ENCODE assay signal across 1 cellular context in the genomic region with DNA sequence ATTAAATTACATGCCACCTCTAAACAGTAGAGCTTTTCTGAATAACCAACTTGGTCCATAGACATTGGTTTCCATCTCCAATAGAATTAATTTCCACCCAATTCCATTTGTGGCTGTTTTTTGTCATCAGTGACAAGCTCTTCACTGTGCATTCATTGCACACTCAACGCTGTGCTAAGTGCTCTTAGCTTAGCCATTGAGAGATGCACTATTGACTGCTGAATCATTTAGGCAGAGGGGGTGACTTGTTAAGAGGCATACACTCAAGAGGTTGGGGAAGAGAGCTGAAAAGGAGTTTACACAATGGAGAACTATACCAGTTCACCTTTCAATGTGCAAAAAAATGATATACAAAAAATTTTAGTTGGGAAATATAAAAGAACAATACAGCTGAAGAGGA.
TF ChIP-seq lines count a peak whose summit lies in the region.

No MANE protein-coding gene starts in this region.

TF ChIP-seq in IMR-90, 13 proteins besides CTCF, POLR2A, EP300 and RAD21:
- TF ChIP-seq RCOR1 (IDR thresholded peaks at IDR 0.05; ENCODE audit: insufficient replicate concordance, low read length), result no peak
- no peak for TF ChIP-seq MAFK (IDR thresholded peaks at IDR 0.05; ENCODE audit: low read depth, low read length)
- TF ChIP-seq, protein P1, sequence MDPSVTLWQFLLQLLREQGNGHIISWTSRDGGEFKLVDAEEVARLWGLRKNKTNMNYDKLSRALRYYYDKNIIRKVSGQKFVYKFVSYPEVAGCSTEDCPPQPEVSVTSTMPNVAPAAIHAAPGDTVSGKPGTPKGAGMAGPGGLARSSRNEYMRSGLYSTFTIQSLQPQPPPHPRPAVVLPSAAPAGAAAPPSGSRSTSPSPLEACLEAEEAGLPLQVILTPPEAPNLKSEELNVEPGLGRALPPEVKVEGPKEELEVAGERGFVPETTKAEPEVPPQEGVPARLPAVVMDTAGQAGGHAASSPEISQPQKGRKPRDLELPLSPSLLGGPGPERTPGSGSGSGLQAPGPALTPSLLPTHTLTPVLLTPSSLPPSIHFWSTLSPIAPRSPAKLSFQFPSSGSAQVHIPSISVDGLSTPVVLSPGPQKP (IDR thresholded peaks at IDR 0.05; ENCODE audit: borderline replicate concordance, low read depth, low read length), result no peak
- no peak for TF ChIP-seq FOS (IDR thresholded peaks at IDR 0.05; ENCODE audit: low read depth, low read length)
- TF ChIP-seq CEBPB (IDR thresholded peaks at IDR 0.05; ENCODE audit: low read depth, low read length), result no peak
- no peak for TF ChIP-seq SMC3 (IDR thresholded peaks at IDR 0.05; ENCODE audit: low read depth, low read length)
- no peak for TF ChIP-seq BHLHE40 (IDR thresholded peaks at IDR 0.05; ENCODE audit: low read depth, low read length)
- TF ChIP-seq RFX5 (IDR thresholded peaks at IDR 0.05; ENCODE audit: low read depth, low read length), result no peak
- TF ChIP-seq NFE2L2 (IDR thresholded peaks at IDR 0.05; ENCODE audit: low read depth, low read length), result no peak
- TF ChIP-seq MXI1 (IDR thresholded peaks at IDR 0.05; ENCODE audit: borderline replicate concordance, low read depth, low read length), result no peak
- TF ChIP-seq CHD1 (IDR thresholded peaks at IDR 0.05; ENCODE audit: low read depth, low read length), result no peak
- no peak for TF ChIP-seq MAZ (IDR thresholded peaks at IDR 0.05; ENCODE audit: borderline replicate concordance, low read depth, low read length)
- TF ChIP-seq, protein P2, sequence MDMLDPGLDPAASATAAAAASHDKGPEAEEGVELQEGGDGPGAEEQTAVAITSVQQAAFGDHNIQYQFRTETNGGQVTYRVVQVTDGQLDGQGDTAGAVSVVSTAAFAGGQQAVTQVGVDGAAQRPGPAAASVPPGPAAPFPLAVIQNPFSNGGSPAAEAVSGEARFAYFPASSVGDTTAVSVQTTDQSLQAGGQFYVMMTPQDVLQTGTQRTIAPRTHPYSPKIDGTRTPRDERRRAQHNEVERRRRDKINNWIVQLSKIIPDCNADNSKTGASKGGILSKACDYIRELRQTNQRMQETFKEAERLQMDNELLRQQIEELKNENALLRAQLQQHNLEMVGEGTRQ (IDR thresholded peaks at IDR 0.05; ENCODE audit: low read depth, low read length), result no peak
